ENCODE assay signal across 8 cellular contexts in genomic region chr11:13668957-13669521, GRCh38. TPM values are rescaled to one million over a fixed set of nuclear protein-coding genes. Genes with fewer than 3 reads are reported as not detected.
DNase-seq lines count a peak whose midpoint lies in the region; ATAC-seq, FAIRE-seq and TF ChIP-seq lines count a peak whose summit lies in the region.

No MANE protein-coding gene starts in this region.

- peak; percentile 24 for ATAC-seq in GM21526 (IDR thresholded peaks at IDR 0.05; ENCODE audit: low FRiP score, unreplicated experiment)

- H3K9me3 ChIP-seq in kidney (ENCODE audit: control insufficient read depth in 1 of 2, low read length in 2 of 2) = no peaks in the 10 kb centered on the region

- peak overlapping the region; percentile 77 to 86 for H3K9ac ChIP-seq in kidney (ENCODE audit: low read length in 2 of 2)

- TF ChIP-seq CTCF in astrocyte of the spinal cord (IDR thresholded peaks at IDR 0.05; ENCODE audit: low read depth, low read length) (no peak), kidney (IDR thresholded peaks at IDR 0.05; ENCODE audit: borderline replicate concordance, extremely low read depth, insufficient read depth) (no peak)

- H3K4me3 ChIP-seq in Jurkat, Clone E6-1 (ENCODE audit: low read length) = peak overlapping the region; percentile 87
- H3K4me3 ChIP-seq in astrocyte of the spinal cord (ENCODE audit: low read depth, low read length) = peak overlapping the region; percentile 85
- H3K4me3 ChIP-seq in kidney (ENCODE audit: low read length in 2 of 2) = peak overlapping the region; percentile 86

- FAIRE-seq in kidney (lab: Jason Lieb, UNC) = no peak

- DNase-seq in DMS114 treated with DMSO at 0.1 percent for 48 hours (lab: John Stamatoyannopoulos, UW; ENCODE audit: unreplicated experiment) = peak; percentile 5
- peak; percentile 21 for DNase-seq in Jurkat, Clone E6-1 (ENCODE audit: low read depth, low spot score)
- peak in 4 of 5 donors; percentile 20 to 45 (median 35) for DNase-seq in T-helper 1 cell
- peak; percentile 24 for DNase-seq in astrocyte of the spinal cord (ENCODE audit: low read depth, low spot score)
- DNase-seq in kidney = peak; percentile 87
- DNase-seq in stimulated activated CD4-positive, alpha-beta T cell treated with anti-CD3 and anti-CD28 coated beads, Interleukin-2, amount 100 ng/mL, for 24 hours = peak; percentile 56 to 59
- DNase-seq in midbrain (lab: John Stamatoyannopoulos, UW) = no peak

- in situ Hi-C loops in astrocyte of the spinal cord (cut with HindIII; ENCODE audit: low sequenced_read_pairs) = no loop called here

- intact Hi-C loops in kidney (cut with DNase I) = no loop called here

- peak overlapping the region; percentile 33 to 77 for H3K27ac ChIP-seq in kidney (ENCODE audit: low read depth in 2 of 2, low read length in 2 of 2)

- no peaks in the 10 kb centered on the region for H3K36me3 ChIP-seq in kidney (ENCODE audit: control insufficient read depth in 1 of 2, insufficient read depth in 2 of 2, low read length in 2 of 2)

- H3K4me1 ChIP-seq in kidney (ENCODE audit: control insufficient read depth in 1 of 2, insufficient read depth in 1 of 2, low read depth in 1 of 2, low read length in 2 of 2) = peaks cover 3 to 9% of the 10 kb centered on the region in 2 donors

RNA-seq across cellular contexts. Expression of gene FAR1, which starts 0.6 kb away (rescaled TPM):
- 49.8 TPM for polyA plus RNA-seq in Jurkat, Clone E6-1 (2012; ENCODE audit: insufficient read depth, insufficient read length)
- total RNA-seq in kidney = 53.7 TPM
- 12.6 TPM for polyA plus RNA-seq in kidney (ENCODE audit: insufficient read depth, low read depth, low replicate concordance)
